In genomic region chr1:62476525-62477219, GRCh38 we compare ENCODE assay signal across 23 cellular contexts. TPM values are rescaled to one million over a fixed set of nuclear protein-coding genes. Genes with fewer than 3 reads are reported as not detected.
DNase-seq lines count a peak whose midpoint lies in the region; ATAC-seq, FAIRE-seq and TF ChIP-seq lines count a peak whose summit lies in the region.
"Had no signal": no experiment of that assay in that cellular context is flagged by ENCODE, and none has a peak within 500 bp of the region (broad histone marks: within the 10 kb centered on the region; RNA-seq: fewer than 3 reads in every experiment).

No MANE protein-coding gene starts in this region.

- peak in 1 of 2 experiments; percentile 10 for DNase-seq in H1 (ENCODE audit: low read depth in 1 of 2, low spot score in 2 of 2)
- no peak for DNase-seq in activated T-cell treated with anti-CD3 and anti-CD28 coated beads, Interleukin-2, amount 50 U/mL, for 4 hours
- DNase-seq in sciatic nerve (ENCODE audit: low spot score): no peak
- no peak for DNase-seq in coronary artery (ENCODE audit: low spot score)
- DNase-seq: ACHN; BE2C; C1 segment of cervical spinal cord; CD4-positive, CD25-positive, alpha-beta regulatory T cell; CD8-positive, alpha-beta memory T cell; COR-L47; DMS 273 treated with DMSO at 0.1 percent for 48 hours; DMS53; DND-41; EL; KBM-7 had no signal

- H4K8ac ChIP-seq in H1 (ENCODE audit: extremely low read depth, insufficient read depth, low read length): no peak overlapping the region

- no peak overlapping the region for H2BK20ac ChIP-seq in H1 (ENCODE audit: low read length)

- no peak for ATAC-seq in activated T-cell treated with anti-CD3 and anti-CD28 coated beads, Interleukin-2, amount 50 U/mL, for 4 hours
- no peak for ATAC-seq in HG02973 (IDR thresholded peaks at IDR 0.05; ENCODE audit: unreplicated experiment)
- ATAC-seq in sciatic nerve: no peak
- ATAC-seq: GM12878, HepG2 had no signal

- no peak overlapping the region for H2BK12ac ChIP-seq in H1 (ENCODE audit: low read depth, low read length)

- H3K56ac ChIP-seq in H1 (replicated peaks; ENCODE audit: insufficient read length, low read depth, low read length): no peak overlapping the region

- H3K79me2 ChIP-seq in H1 (ENCODE audit: control insufficient read depth in 1 of 2, insufficient read depth in 2 of 2, low read length in 2 of 2): no peaks in the 10 kb centered on the region

- H3K9ac ChIP-seq in HUES48 (ENCODE audit: low read depth, low read length) (no peak overlapping the region), H1 (replicated peaks in 1 of 4; ENCODE audit: extremely low read depth in 1 of 4, low read depth in 3 of 4, low read length in 3 of 4) (no peak overlapping the region), iPS-18a (ENCODE audit: low read length) (no peak overlapping the region)

- TF ChIP-seq CTCF in H1 (IDR thresholded peaks at IDR 0.05; ENCODE audit: control extremely low read depth in 1 of 3, insufficient read depth in 1 of 3, low read depth in 1 of 3, low read length in 3 of 3) (no peak), coronary artery (IDR thresholded peaks at IDR 0.05) (no peak)

- FAIRE-seq in H1 (lab: Jason Lieb, UNC): peak; percentile 78
- FAIRE-seq: A204.1, GM12878, H54, HepG2 had no signal

- H3K27ac ChIP-seq in HUES48 (ENCODE audit: low read depth, low read length) (peak overlapping the region; percentile 75), H1 (ENCODE audit: low read depth, low read length) (no peak overlapping the region), iPS-18a (ENCODE audit: low read length) (no peak overlapping the region), coronary artery (no peak overlapping the region)

- H4K5ac ChIP-seq in H1 (ENCODE audit: insufficient read length, low read depth, low read length): no peak overlapping the region

- H3K36me3 ChIP-seq in HUES48 (ENCODE audit: control insufficient read depth, insufficient read depth, low read length) (peaks cover 21% of the 10 kb centered on the region), H1 (ENCODE audit: control insufficient read depth in 2 of 4, insufficient read depth in 4 of 4, low read length in 3 of 4) (peaks cover 0 to 10% (median 4%) of the 10 kb centered on the region in 4 experiments; a peak in 4 of 8 replicates), iPS-18a (ENCODE audit: control insufficient read depth, low read depth, low read length) (peaks cover 20% of the 10 kb centered on the region)
- H3K36me3 ChIP-seq: BE2C had no signal

- H4K20me1 ChIP-seq in H1 (replicated peaks in 1 of 2; ENCODE audit: control insufficient read depth in 1 of 2, insufficient read depth in 2 of 2, low read length in 2 of 2): no peaks in the 10 kb centered on the region

- H2BK120ac ChIP-seq in H1 (replicated peaks; ENCODE audit: low read depth, low read length): no peak overlapping the region

- peaks cover 21% of the 10 kb centered on the region for H3K36me3 Mint-ChIP-seq in activated T-cell treated with anti-CD3 and anti-CD28 coated beads, Interleukin-2, amount 50 U/mL, for 4 hours (ENCODE audit: insufficient read depth)

- no peak overlapping the region for H2BK5ac ChIP-seq in H1 (ENCODE audit: low read depth, low read length)

- H3K79me1 ChIP-seq in H1 (ENCODE audit: low read depth, low read length): no peaks in the 10 kb centered on the region

- H3K4me1 Mint-ChIP-seq in activated T-cell treated with anti-CD3 and anti-CD28 coated beads, Interleukin-2, amount 50 U/mL, for 4 hours (ENCODE audit: low read depth): no peaks in the 10 kb centered on the region
- H3K4me1 Mint-ChIP-seq: CD8-positive, alpha-beta memory T cell; IgD-negative memory B cell had no signal

- H3K4me3 ChIP-seq in HUES48 (ENCODE audit: low read depth, low read length) (peak overlapping the region; percentile 31; the same call in 1 of the 2 replicates), H1 (ENCODE audit: extremely low read depth in 1 of 4, insufficient read depth in 2 of 4, low read depth in 3 of 4, low read length in 4 of 4) (peak overlapping the region in 1 of 4 experiments; percentile 19; a peak in 1 of 8 replicates), iPS-18a (ENCODE audit: low read length) (peak overlapping the region; percentile 22), coronary artery (no peak overlapping the region)
- H3K4me3 ChIP-seq: GM12878 had no signal

- WGBS in H1 (ENCODE audit: extremely low coverage in 1 of 2, insufficient coverage in 1 of 2, insufficient read length in 1 of 2, insufficient replicate concordance in 2 of 2, low coverage in 1 of 2, low lambda C conversion rate in 2 of 2, missing lambda C conversion rate in 1 of 2), 2 experiments: 12% methylated on average over 3 of the region's 3 CpGs; no CpG with 5 or more reads in 1 of the 2 experiments

- H3K4me2 ChIP-seq in H1 (ENCODE audit: insufficient read depth in 1 of 2, low read depth in 2 of 2, low read length in 2 of 2): peak overlapping the region in 1 of 2 experiments; percentile 10; a peak in 2 of 4 replicates

- no peak overlapping the region for H2BK15ac ChIP-seq in H1 (ENCODE audit: low read length)

- H3K27me3 ChIP-seq in HUES48 (ENCODE audit: control insufficient read depth, insufficient read depth, low read length) (no peaks in the 10 kb centered on the region), H1 (replicated peaks in 1 of 4; ENCODE audit: control insufficient read depth in 3 of 4, extremely low read depth in 1 of 4, insufficient read depth in 3 of 4, low read length in 3 of 4) (no peaks in the 10 kb centered on the region), iPS-18a (ENCODE audit: control insufficient read depth, insufficient read depth, low read length) (no peaks in the 10 kb centered on the region)
- H3K27me3 ChIP-seq: BE2C had no signal

- no peak for TF ChIP-seq EP300 in H1 (IDR thresholded peaks at IDR 0.05; ENCODE audit: borderline replicate concordance in 1 of 2, low read depth in 2 of 2, low read length in 2 of 2)

- H4K91ac ChIP-seq in H1 (replicated peaks; ENCODE audit: insufficient read length, low read length): no peak overlapping the region

- no peaks in the 10 kb centered on the region for H3K27me3 Mint-ChIP-seq in activated T-cell treated with anti-CD3 and anti-CD28 coated beads, Interleukin-2, amount 50 U/mL, for 4 hours (ENCODE audit: low read depth)
- H3K27me3 Mint-ChIP-seq: CD4-positive, CD25-positive, alpha-beta regulatory T cell; CD8-positive, alpha-beta memory T cell; IgD-negative memory B cell had no signal

- no peak overlapping the region for H3K4ac ChIP-seq in H1 (replicated peaks; ENCODE audit: insufficient read length, low read depth, low read length)

- H3K9me3 Mint-ChIP-seq in activated T-cell treated with anti-CD3 and anti-CD28 coated beads, Interleukin-2, amount 50 U/mL, for 4 hours: no peaks in the 10 kb centered on the region
- H3K9me3 Mint-ChIP-seq: CD4-positive, CD25-positive, alpha-beta regulatory T cell; CD8-positive, alpha-beta memory T cell; IgD-negative memory B cell had no signal

- no peak overlapping the region for H3K23ac ChIP-seq in H1 (ENCODE audit: insufficient read length)

- H3K23me2 ChIP-seq in H1 (ENCODE audit: low read depth, low read length): no peaks in the 10 kb centered on the region

- H3K18ac ChIP-seq in H1 (ENCODE audit: extremely low read depth, low read length): no peak overlapping the region

- H3K9me3 ChIP-seq in HUES48 (ENCODE audit: control insufficient read depth, insufficient read depth, low read length) (no peaks in the 10 kb centered on the region), H1 (ENCODE audit: insufficient read depth in 2 of 2, low read depth in 1 of 2, low read length in 1 of 2) (no peaks in the 10 kb centered on the region), iPS-18a (ENCODE audit: control insufficient read depth, low read depth, low read length) (no peaks in the 10 kb centered on the region)
- H3K9me3 ChIP-seq: BE2C had no signal

- POLR2A ChIA-PET in H1 (lab: Charles Lee; ENCODE audit: partially characterized antibody): interaction anchor here (1.3 kb wide), 1 partner anchor 41 kb away, joined by 3 read pairs; no protein-coding TSS in a partner anchor

- no peak overlapping the region for H2AFZ ChIP-seq in H1 (ENCODE audit: low read length)

- no peak for TF ChIP-seq RAD21 in H1 (IDR thresholded peaks at IDR 0.05 in 1 of 2, conservative IDR thresholded peaks at IDR 0.05 in 1 of 2; ENCODE audit: low read depth in 2 of 2, low read length in 2 of 2)

- intact Hi-C loops in sciatic nerve (cut with DNase I): no loop called here

- no peak overlapping the region for H3K4me3 Mint-ChIP-seq in activated T-cell treated with anti-CD3 and anti-CD28 coated beads, Interleukin-2, amount 50 U/mL, for 4 hours
- H3K4me3 Mint-ChIP-seq: CD4-positive, CD25-positive, alpha-beta regulatory T cell; CD8-positive, alpha-beta memory T cell; IgD-negative memory B cell had no signal

- TF ChIP-seq POLR2A in H1 (IDR thresholded peaks at IDR 0.05; ENCODE audit: control extremely low read depth in 1 of 2, low read depth in 2 of 2, low read length in 2 of 2): no peak

- H3K14ac ChIP-seq in H1 (ENCODE audit: insufficient read length): no peak overlapping the region

- CTCF ChIA-PET in H1 (lab: Charles Lee; ENCODE audit: partially characterized antibody): no interaction called here

- no peak overlapping the region for H2AK5ac ChIP-seq in H1 (ENCODE audit: low read depth, low read length)

- H3K4me1 ChIP-seq in HUES48 (ENCODE audit: control insufficient read depth, insufficient read depth, low read length) (peaks cover 27% of the 10 kb centered on the region), H1 (replicated peaks in 1 of 4; ENCODE audit: control insufficient read depth in 3 of 4, insufficient read depth in 4 of 4, low read length in 3 of 4) (peaks cover 0 to 6% (median 4%) of the 10 kb centered on the region in 4 experiments; a peak in 2 of 7 replicates), iPS-18a (ENCODE audit: control insufficient read depth, low read depth, low read length) (peaks cover 30% of the 10 kb centered on the region)
- H3K4me1 ChIP-seq: BE2C had no signal

TF ChIP-seq in H1, 55 proteins besides CTCF, POLR2A, EP300 and RAD21 (continues in another document):
- TF ChIP-seq SP1 (IDR thresholded peaks at IDR 0.05; ENCODE audit: low read depth, low read length): peak; percentile 47; the same call in 1 of the 2 replicates

RNA-seq across cellular contexts. Expression of gene USP1, which starts 39.8 kb away (rescaled TPM):
- total RNA-seq in H1 (2021; fragmentation: NEBNext Ultra II Directional; extraction: Animal tissue kit (Norgen Biotek cat#: 25700)): 48.3 and 49.6 TPM in 2 replicates
- 7.3 and 9.1 TPM in 2 replicates for polyA plus RNA-seq in H1 (2011; rRNA removed)
- 13.5 TPM for polyA plus RNA-seq in H1 (2011; cell fraction: cytosol; rRNA removed)
- 4.5 TPM for polyA plus RNA-seq in H1 (2011; cell fraction: nucleus; rRNA removed)
- 15.2 to 32.6 TPM (median 18.3 TPM) in 4 replicates for polyA plus RNA-seq in H1 (2012, experiment 1 of 2)
- 2.5 TPM for polyA plus RNA-seq in H1 (2012, experiment 2 of 2)
- 33.4 TPM for polyA plus RNA-seq in H1 (2013, experiment 1 of 2)
- polyA plus RNA-seq in H1 (2013, experiment 2 of 2): 33.8 TPM
- 9.6 and 12.9 TPM in 2 replicates for polyA minus RNA-seq in H1 (2011; rRNA and poly(A)+ RNA removed)
- polyA minus RNA-seq in H1 (2011; cell fraction: cytosol; rRNA and poly(A)+ RNA removed): 14.9 TPM
- 14.8 TPM for polyA minus RNA-seq in H1 (2011; cell fraction: nucleus; rRNA and poly(A)+ RNA removed)
- 10 to 100 TPM; 71.5 to 79.0 (median 72.5) TPM for total RNA-seq in activated T-cell treated with anti-CD3 and anti-CD28 coated beads, Interleukin-2, amount 50 U/mL, for 4 hours
- total RNA-seq in sciatic nerve: 34.0 TPM
